ENCODE assay signal across 8 cellular contexts in genomic region chr20:57748601-57749130, GRCh38. TPM values are rescaled to one million over a fixed set of nuclear protein-coding genes. Genes with fewer than 3 reads are reported as not detected.
A peak's percentile ranks its signal among the peaks of the same experiment; 100 is the strongest.
DNase-seq lines count a peak whose midpoint lies in the region; ATAC-seq and TF ChIP-seq lines count a peak whose summit lies in the region.

No MANE protein-coding gene starts in this region.

- H3K79me2 ChIP-seq in GM23338 (replicated peaks; ENCODE audit: insufficient read depth) = no peaks in the 10 kb centered on the region

- peaks cover 6% of the 10 kb centered on the region for H3K27me3 Mint-ChIP-seq in GM23338 (ENCODE audit: insufficient read depth, low read depth, poor library complexity)

- ATAC-seq in GM23338 = peak; percentile 22; the same call in 1 of the 3 replicates
- ATAC-seq in mucosa of descending colon = peak; percentile 85
- ATAC-seq in GM19324 (IDR thresholded peaks at IDR 0.05; ENCODE audit: low FRiP score, unreplicated experiment) = no peak

- no peaks in the 10 kb centered on the region for H4K20me1 ChIP-seq in GM23338 (replicated peaks; ENCODE audit: insufficient read depth)

- H3K4me3 ChIP-seq in GM23338 (no peak overlapping the region), mucosa of descending colon (no peak overlapping the region)
- peak overlapping the region; percentile 25 for H3K4me3 ChIP-seq in effector memory CD4-positive, alpha-beta T cell (ENCODE audit: insufficient read depth, low read depth, low read length, poor library complexity, severe bottlenecking)

- no peak overlapping the region for H3K4me2 ChIP-seq in GM23338

- peaks cover 3% of the 10 kb centered on the region; the same call in 1 of the 2 replicates for H3K4me1 ChIP-seq in GM23338 (ENCODE audit: insufficient read depth)
- H3K4me1 ChIP-seq in effector memory CD4-positive, alpha-beta T cell (ENCODE audit: control insufficient read depth, insufficient read depth, low read length, poor library complexity, severe bottlenecking) = peaks cover 8% of the 10 kb centered on the region
- H3K4me1 ChIP-seq in mucosa of descending colon (ENCODE audit: low read depth) = peaks cover 14% of the 10 kb centered on the region

- no peaks in the 10 kb centered on the region for H3K9me2 ChIP-seq in GM23338 (ENCODE audit: insufficient read depth)

- intact Hi-C loops in mucosa of descending colon (cut with DNase I, micrococcal nuclease) = no loop called here

- H3K36me3 Mint-ChIP-seq in GM23338 (ENCODE audit: low read depth) = no peaks in the 10 kb centered on the region

- no peaks in the 10 kb centered on the region for H3K9me3 ChIP-seq in effector memory CD4-positive, alpha-beta T cell (ENCODE audit: control insufficient read depth, low read length)
- no peaks in the 10 kb centered on the region for H3K9me3 ChIP-seq in mucosa of descending colon

- H3K36me3 ChIP-seq in GM23338 (ENCODE audit: insufficient read depth) = no peaks in the 10 kb centered on the region
- H3K36me3 ChIP-seq in effector memory CD4-positive, alpha-beta T cell (ENCODE audit: control insufficient read depth, insufficient read depth, low read length) = no peaks in the 10 kb centered on the region
- H3K36me3 ChIP-seq in mucosa of descending colon (ENCODE audit: low read depth) = no peaks in the 10 kb centered on the region

- H3K27ac ChIP-seq in GM23338 (ENCODE audit: low read depth) = no peak overlapping the region
- H3K27ac ChIP-seq in effector memory CD4-positive, alpha-beta T cell (ENCODE audit: insufficient read depth, low read length, poor library complexity, severe bottlenecking) = no peak overlapping the region

- DNase-seq in Ammon's horn (ENCODE audit: low spot score) (peak; percentile 84), GM23338 (ENCODE audit: low spot score) (no peak), NCI-H446 (lab: John Stamatoyannopoulos, UW) (peak; percentile 63 to 94), mucosa of descending colon (peak; percentile 78 to 85 (median 82))
- DNase-seq in activated CD8-positive, alpha-beta memory T cell treated with anti-CD3 and anti-CD28 coated beads for 24 hours = peak; percentile 79
- peak; percentile 20 to 60 (median 59) for DNase-seq in effector memory CD4-positive, alpha-beta T cell
- peak; percentile 24 to 34 for DNase-seq in stimulated activated CD8-positive, alpha-beta memory T cell treated with anti-CD3 and anti-CD28 coated beads, Interleukin-2, amount 100 ng/mL, for 48 hours (ENCODE audit: low read depth in 2 of 2)

- H3K4me1 Mint-ChIP-seq in GM23338 = peaks cover 14% of the 10 kb centered on the region

- H3K4me3 Mint-ChIP-seq in GM23338 = no peak overlapping the region

- TF ChIP-seq CTCF in GM23338 (conservative IDR thresholded peaks at IDR 0.05; ENCODE audit: low read depth in 2 of 2) (no peak), mucosa of descending colon (IDR thresholded peaks at IDR 0.05) (no peak)

- H3K9me3 Mint-ChIP-seq in GM23338 = no peaks in the 10 kb centered on the region

- no peaks in the 10 kb centered on the region for H3K27me3 ChIP-seq in GM23338 (ENCODE audit: insufficient read depth)
- H3K27me3 ChIP-seq in effector memory CD4-positive, alpha-beta T cell (replicated peaks; ENCODE audit: control insufficient read depth, insufficient read depth, low read length, poor library complexity, severe bottlenecking) = no peaks in the 10 kb centered on the region

- H3F3A ChIP-seq in GM23338 (replicated peaks; ENCODE audit: low read depth) = no peaks in the 10 kb centered on the region

- H2AFZ ChIP-seq in GM23338 = peak overlapping the region; percentile 32; the same call in 1 of the 2 replicates

- no peak overlapping the region for H3K27ac Mint-ChIP-seq in GM23338

TF ChIP-seq in GM23338, 12 proteins besides CTCF, POLR2A, EP300 and RAD21 (continues in another document):
- no peak for TF ChIP-seq EZH2phosphoT487 (IDR thresholded peaks at IDR 0.05; ENCODE audit: unreplicated experiment)
- TF ChIP-seq NANOG (IDR thresholded peaks at IDR 0.05; ENCODE audit: borderline replicate concordance) = no peak
- TF ChIP-seq ZNF462 (CRISPR knock-in tag; IDR thresholded peaks at IDR 0.05) = no peak
- TF ChIP-seq JUNB (IDR thresholded peaks at IDR 0.05; ENCODE audit: unreplicated experiment) = no peak
- no peak for TF ChIP-seq REST (IDR thresholded peaks at IDR 0.05; ENCODE audit: unreplicated experiment)
- TF ChIP-seq POLR2AphosphoS5 (IDR thresholded peaks at IDR 0.05; ENCODE audit: low read depth) = no peak

RNA-seq across cellular contexts. Expression of gene PMEPA1, which starts 38.9 kb away (rescaled TPM):
- 7.3 and 8.9 TPM in 2 replicates for total RNA-seq in GM23338 (2014; rRNA removed; shearing (Covaris generic))
- polyA plus RNA-seq in GM23338 (2016; fragmentation: Nextera tagmentation; extraction: Ambion mirVana) = 13.5 and 15.4 TPM in 2 replicates
- 10 to 100 TPM; 18.5 to 35.5 (median 23.5) TPM for total RNA-seq in mucosa of descending colon
